9 cellular contexts compared by ENCODE assay signal in genomic region chr1:39131940-39132339, GRCh38.
DNase-seq lines count a peak whose midpoint lies in the region; ATAC-seq, FAIRE-seq and TF ChIP-seq lines count a peak whose summit lies in the region.
"Had no signal": no experiment of that assay in that cellular context is flagged by ENCODE, and none has a peak within 500 bp of the region (broad histone marks: within the 10 kb centered on the region; RNA-seq: fewer than 3 reads in every experiment).

No MANE protein-coding gene starts in this region.

- H4K8ac ChIP-seq in H9 (replicated peaks; ENCODE audit: insufficient read length, low read depth, low read length): no peak overlapping the region

- peak overlapping the region; percentile 82 to 99 (median 99) for H3K27ac Mint-ChIP-seq in H9
- no peak overlapping the region for H3K27ac Mint-ChIP-seq in activated naive CD4-positive, alpha-beta T cell treated with anti-CD3 and anti-CD28 coated beads, Interleukin-2, amount 10 ng/mL, durations not matched to agents 7 days and 5 days

- H3K9ac ChIP-seq in H9 (ENCODE audit: extremely low read depth, insufficient read length, low read length) (peak overlapping the region; percentile 0), keratinocyte (ENCODE audit: control insufficient read depth, extremely low read depth, insufficient read depth, low read length) (peak overlapping the region; percentile 67)

- H2AK5ac ChIP-seq in H9 (ENCODE audit: insufficient read length, low read length): no peak overlapping the region

- H3K27ac ChIP-seq in H9 (ENCODE audit: insufficient read length, low read depth, low read length) (peak overlapping the region; percentile 97), VCaP (peak overlapping the region; percentile 91), keratinocyte (ENCODE audit: control insufficient read depth, insufficient read depth, low read length) (peak overlapping the region; percentile 89), skin epidermis (peak overlapping the region in 19 of 21 experiments; percentile 16 to 88 (median 75))

- no peaks in the 10 kb centered on the region for H3K27me3 ChIP-seq in H9 (ENCODE audit: insufficient read depth, low read length)
- H3K27me3 ChIP-seq in keratinocyte (ENCODE audit: control insufficient read depth, extremely low read depth, insufficient read depth, low read length): no peaks in the 10 kb centered on the region

- CTCF ChIA-PET in activated naive CD4-positive, alpha-beta T cell treated with anti-CD3 and anti-CD28 coated beads, Interleukin-2, amount 10 ng/mL, durations not matched to agents 7 days and 5 days (lab: Charles Lee): interaction anchor here (0.9 to 1.0 kb wide), 2 partner anchors 29 to 59 kb away, joined by 3 to 4 read pairs; no protein-coding TSS in a partner anchor

- peaks cover 2 to 10% of the 10 kb centered on the region in 2 experiments for H3K36me3 ChIP-seq in keratinocyte (ENCODE audit: control insufficient read depth in 2 of 2, extremely low read depth in 1 of 2, insufficient read depth in 2 of 2, low read length in 2 of 2)

- H3K4me3 ChIP-seq in keratinocyte (ENCODE audit: control insufficient read depth in 2 of 3, extremely low read depth in 1 of 3, insufficient read depth in 2 of 3, low read depth in 1 of 3, low read length in 3 of 3): no peak overlapping the region
- no peak overlapping the region for H3K4me3 ChIP-seq in skin epidermis

- H3K36me3 Mint-ChIP-seq in H9 (ENCODE audit: insufficient read depth in 1 of 3, low read depth in 3 of 3): peaks cover 0 to 7% (median 3%) of the 10 kb centered on the region in 3 experiments; a peak in 4 of 7 replicates
- no peaks in the 10 kb centered on the region for H3K36me3 Mint-ChIP-seq in activated naive CD4-positive, alpha-beta T cell treated with anti-CD3 and anti-CD28 coated beads, Interleukin-2, amount 10 ng/mL, durations not matched to agents 7 days and 5 days

- no peak overlapping the region for H2AFZ ChIP-seq in H9 (ENCODE audit: low read length)
- no peak overlapping the region for H2AFZ ChIP-seq in keratinocyte (ENCODE audit: control insufficient read depth, low read length)

- DNase-seq in H9 (no peak), keratinocyte (ENCODE audit: low read depth, low spot score) (no peak), NCI-H2107 treated with DMSO at 0.1 percent for 48 hours (lab: John Stamatoyannopoulos, UW; ENCODE audit: unreplicated experiment) (no peak)
- DNase-seq in activated naive CD4-positive, alpha-beta T cell treated with anti-CD3 and anti-CD28 coated beads, Interleukin-2, amount 10 ng/mL, durations not matched to agents 7 days and 5 days: no peak
- DNase-seq: activated naive CD4-positive, alpha-beta T cell treated with Interleukin-2 at 50 U/mL for 16 hours; stimulated activated CD8-positive, alpha-beta memory T cell treated with anti-CD3 and anti-CD28 coated beads, Interleukin-4, amount 100 ng/mL, for 48 hours had no signal

- H3K9me3 Mint-ChIP-seq in H9: no peaks in the 10 kb centered on the region
- no peaks in the 10 kb centered on the region for H3K9me3 Mint-ChIP-seq in activated naive CD4-positive, alpha-beta T cell treated with anti-CD3 and anti-CD28 coated beads, Interleukin-2, amount 10 ng/mL, durations not matched to agents 7 days and 5 days

- no peak overlapping the region for H3K23ac ChIP-seq in H9 (ENCODE audit: insufficient read length, low read depth, low read length)

- H3K14ac ChIP-seq in H9 (ENCODE audit: insufficient read depth, low read length): no peak overlapping the region

- peak overlapping the region; percentile 3 to 9; a peak in 3 of 5 replicates for H3K4me3 Mint-ChIP-seq in H9
- H3K4me3 Mint-ChIP-seq in activated naive CD4-positive, alpha-beta T cell treated with anti-CD3 and anti-CD28 coated beads, Interleukin-2, amount 10 ng/mL, durations not matched to agents 7 days and 5 days: no peak overlapping the region

- no peak for ATAC-seq in GM18511 (IDR thresholded peaks at IDR 0.05; ENCODE audit: unreplicated experiment)

- H3K18ac ChIP-seq in H9 (ENCODE audit: insufficient read length, low read depth, low read length): no peak overlapping the region

- no peak overlapping the region for H2BK15ac ChIP-seq in H9 (ENCODE audit: low read depth, low read length)

- H2BK120ac ChIP-seq in H9 (ENCODE audit: low read depth, low read length, poor library complexity, severe bottlenecking): no peak overlapping the region

- no peak overlapping the region for H4K5ac ChIP-seq in H9 (ENCODE audit: insufficient read length, low read depth, low read length)

- H3K9me3 ChIP-seq in H9 (ENCODE audit: control insufficient read depth, low read depth, low read length): no peaks in the 10 kb centered on the region
- H3K9me3 ChIP-seq in keratinocyte (ENCODE audit: control insufficient read depth, low read depth, low read length): no peaks in the 10 kb centered on the region

- H4K91ac ChIP-seq in H9 (ENCODE audit: insufficient read length, low read depth, low read length): no peak overlapping the region

- H4K20me1 ChIP-seq in H9 (ENCODE audit: control insufficient read depth, insufficient read depth, insufficient read length) (peaks cover 2% of the 10 kb centered on the region), keratinocyte (ENCODE audit: control insufficient read depth, extremely low read depth, insufficient read depth, low read length) (no peaks in the 10 kb centered on the region)

- peaks cover 2% of the 10 kb centered on the region for H3K9me1 ChIP-seq in keratinocyte (ENCODE audit: control insufficient read depth, extremely low read depth, insufficient read depth, low read length)

- H3K4ac ChIP-seq in H9 (ENCODE audit: low read depth, low read length): no peak overlapping the region

- H2BK5ac ChIP-seq in H9 (ENCODE audit: insufficient read length, low read length): no peak overlapping the region

- H2BK20ac ChIP-seq in H9 (ENCODE audit: low read depth, low read length, poor library complexity, severe bottlenecking): no peak overlapping the region

- dilution Hi-C loops in keratinocyte (cut with MboI; ENCODE audit: extremely low pct_ligation_motif_present, low sequenced_read_pairs): no loop called here

- TF ChIP-seq CTCF in H9 (conservative IDR thresholded peaks at IDR 0.05) (no peak), VCaP (conservative IDR thresholded peaks at IDR 0.05) (no peak), keratinocyte (optimal IDR thresholded peaks at IDR 0.05 in 1 of 3, IDR thresholded peaks at IDR 0.05 in 1 of 3, conservative IDR thresholded peaks at IDR 0.05 in 1 of 3; ENCODE audit: extremely low read depth in 1 of 3, insufficient read depth in 2 of 3, low read length in 3 of 3) (no peak)

- H3K4me2 ChIP-seq in H9 (ENCODE audit: insufficient read depth, insufficient read length, low read length) (peak overlapping the region; percentile 38), keratinocyte (ENCODE audit: control insufficient read depth, extremely low read depth, insufficient read depth, low read depth, low read length) (peak overlapping the region; percentile 82)

- no peak overlapping the region for H2BK12ac ChIP-seq in H9 (ENCODE audit: insufficient read length, low read depth, low read length)

- H3K79me2 ChIP-seq in H9 (ENCODE audit: insufficient read depth, low read length) (peaks cover 27% of the 10 kb centered on the region; the same call in 1 of the 2 replicates), keratinocyte (ENCODE audit: control insufficient read depth, insufficient read depth, low read length) (peaks cover 71% of the 10 kb centered on the region)

- no peak overlapping the region for H3T11ph ChIP-seq in H9 (ENCODE audit: low read length)

- H3K4me1 ChIP-seq in H9 (ENCODE audit: insufficient read depth, low read length) (peaks cover 26% of the 10 kb centered on the region), keratinocyte (ENCODE audit: control insufficient read depth, extremely low read depth, insufficient read depth, low read length) (peaks cover 77% of the 10 kb centered on the region)

- no peak overlapping the region for H3K56ac ChIP-seq in H9 (ENCODE audit: insufficient read length, low read depth, low read length)

- H3K27me3 Mint-ChIP-seq in H9 (ENCODE audit: low read depth): no peaks in the 10 kb centered on the region
- H3K27me3 Mint-ChIP-seq in activated naive CD4-positive, alpha-beta T cell treated with anti-CD3 and anti-CD28 coated beads, Interleukin-2, amount 10 ng/mL, durations not matched to agents 7 days and 5 days: peaks cover 11% of the 10 kb centered on the region

- no peak for FAIRE-seq in keratinocyte (lab: Jason Lieb, UNC)

- no CpG with 5 or more reads among the region's 2 CpGs for WGBS in H9 (ENCODE audit: extremely low coverage, insufficient read length, low lambda C conversion rate)

- H3K4me1 Mint-ChIP-seq in H9: peaks cover 45 to 61% of the 10 kb centered on the region in 2 experiments
- H3K4me1 Mint-ChIP-seq in activated naive CD4-positive, alpha-beta T cell treated with anti-CD3 and anti-CD28 coated beads, Interleukin-2, amount 10 ng/mL, durations not matched to agents 7 days and 5 days: peaks cover 9% of the 10 kb centered on the region

- H3K23me2 ChIP-seq in H9 (ENCODE audit: insufficient read length, low read depth, low read length, poor library complexity, severe bottlenecking): no peaks in the 10 kb centered on the region

- peaks cover 3% of the 10 kb centered on the region for H3K79me1 ChIP-seq in H9 (ENCODE audit: insufficient read depth, low read depth, low read length, poor library complexity, severe bottlenecking)
